ENCODE assay signal across 1 cellular context in genomic region chr7:77797734-77798393, GRCh38.
TF ChIP-seq lines count a peak whose summit lies in the region.

No MANE protein-coding gene starts in this region.

TF ChIP-seq in HepG2, 621 proteins besides CTCF, POLR2A, EP300 and RAD21 (continued from another document and continues in another):
- TF ChIP-seq CEBPZ (IDR thresholded peaks at IDR 0.05; ENCODE audit: low read length), result no peak
- no peak for TF ChIP-seq POGZ (CRISPR knock-in tag; IDR thresholded peaks at IDR 0.05)
- no peak for TF ChIP-seq ZSCAN22 (CRISPR knock-in tag; IDR thresholded peaks at IDR 0.05)
- no peak for TF ChIP-seq ELF1 (CRISPR knock-in tag; IDR thresholded peaks at IDR 0.05)
- no peak for TF ChIP-seq ZNF124 (CRISPR knock-in tag; IDR thresholded peaks at IDR 0.05)
- no peak for TF ChIP-seq SNAI1 (CRISPR knock-in tag; IDR thresholded peaks at IDR 0.05; ENCODE audit: borderline replicate concordance)
- no peak for TF ChIP-seq FOXA1 (IDR thresholded peaks at IDR 0.05)
- TF ChIP-seq FOXA1 (CRISPR knock-in tag; IDR thresholded peaks at IDR 0.05), result no peak
- TF ChIP-seq KLF9 (CRISPR knock-in tag; IDR thresholded peaks at IDR 0.05; ENCODE audit: low read depth), result no peak
- no peak for TF ChIP-seq AHDC1 (CRISPR knock-in tag; IDR thresholded peaks at IDR 0.05; ENCODE audit: borderline replicate concordance)
- TF ChIP-seq SP2 (CRISPR knock-in tag; IDR thresholded peaks at IDR 0.05), result no peak
- TF ChIP-seq HDAC6 (IDR thresholded peaks at IDR 0.05; ENCODE audit: low read depth, low read length), result no peak
- TF ChIP-seq ZNF432 (CRISPR knock-in tag; IDR thresholded peaks at IDR 0.05; ENCODE audit: borderline replicate concordance), result no peak
- no peak for TF ChIP-seq GABPA (IDR thresholded peaks at IDR 0.05; ENCODE audit: low read depth, low read length)
- TF ChIP-seq GABPA (CRISPR knock-in tag; IDR thresholded peaks at IDR 0.05; ENCODE audit: low read depth), result no peak
- peak; percentile 64; the same call in 1 of the 2 replicates for TF ChIP-seq ZNF430 (CRISPR knock-in tag; IDR thresholded peaks at IDR 0.05)
- TF ChIP-seq NFE2 (CRISPR knock-in tag; IDR thresholded peaks at IDR 0.05), result no peak
- TF ChIP-seq SCMH1 (CRISPR knock-in tag; IDR thresholded peaks at IDR 0.05; ENCODE audit: borderline replicate concordance), result no peak
- TF ChIP-seq ZNF121 (CRISPR knock-in tag; IDR thresholded peaks at IDR 0.05), result no peak
- TF ChIP-seq ZBTB34 (CRISPR knock-in tag; IDR thresholded peaks at IDR 0.05), result no peak
- TF ChIP-seq ARNTL (CRISPR knock-in tag; IDR thresholded peaks at IDR 0.05), result no peak
- TF ChIP-seq ZNF260 (CRISPR knock-in tag; IDR thresholded peaks at IDR 0.05; ENCODE audit: borderline replicate concordance, low read depth), result no peak
- TF ChIP-seq RBFOX2 (IDR thresholded peaks at IDR 0.05; ENCODE audit: low read depth, low read length), result no peak
- no peak for TF ChIP-seq AKAP8 (CRISPR knock-in tag; IDR thresholded peaks at IDR 0.05)
- TF ChIP-seq ZBTB37 (CRISPR knock-in tag; IDR thresholded peaks at IDR 0.05), result no peak
- TF ChIP-seq GTF2F1 (IDR thresholded peaks at IDR 0.05; ENCODE audit: low read length), result no peak
- TF ChIP-seq SMARCC2 (IDR thresholded peaks at IDR 0.05), result no peak
- TF ChIP-seq CC2D1A (CRISPR knock-in tag; IDR thresholded peaks at IDR 0.05), result no peak
- no peak for TF ChIP-seq ATRX (CRISPR knock-in tag; IDR thresholded peaks at IDR 0.05; ENCODE audit: borderline replicate concordance)
- no peak for TF ChIP-seq FOXA3 (CRISPR knock-in tag; IDR thresholded peaks at IDR 0.05)
- no peak for TF ChIP-seq ZMYM3 (CRISPR knock-in tag; IDR thresholded peaks at IDR 0.05)
- TF ChIP-seq ZMAT5 (CRISPR knock-in tag; IDR thresholded peaks at IDR 0.05; ENCODE audit: borderline replicate concordance, low read depth), result no peak
- TF ChIP-seq RELA (CRISPR knock-in tag; IDR thresholded peaks at IDR 0.05), result no peak
- TF ChIP-seq ZNF766 (CRISPR knock-in tag; IDR thresholded peaks at IDR 0.05; ENCODE audit: borderline replicate concordance), result no peak
- no peak for TF ChIP-seq JDP2 (CRISPR knock-in tag; IDR thresholded peaks at IDR 0.05; ENCODE audit: borderline replicate concordance)
- no peak for TF ChIP-seq SOX13 (IDR thresholded peaks at IDR 0.05)
- TF ChIP-seq SOX13 (CRISPR knock-in tag; conservative IDR thresholded peaks at IDR 0.05 in 1 of 2, IDR thresholded peaks at IDR 0.05 in 1 of 2), result no peak
- no peak for TF ChIP-seq ZSCAN21 (CRISPR knock-in tag; IDR thresholded peaks at IDR 0.05; ENCODE audit: borderline replicate concordance)
- TF ChIP-seq SRY (CRISPR knock-in tag; IDR thresholded peaks at IDR 0.05), result no peak
- no peak for TF ChIP-seq ELF4 (CRISPR knock-in tag; IDR thresholded peaks at IDR 0.05; ENCODE audit: borderline replicate concordance)
- TF ChIP-seq GFI1 (CRISPR knock-in tag; IDR thresholded peaks at IDR 0.05; ENCODE audit: borderline replicate concordance), result no peak
- no peak for TF ChIP-seq ZNF34 (CRISPR knock-in tag; IDR thresholded peaks at IDR 0.05; ENCODE audit: borderline replicate concordance)
- TF ChIP-seq ZBTB7A (CRISPR knock-in tag; IDR thresholded peaks at IDR 0.05), result no peak
- TF ChIP-seq FOXK2 (IDR thresholded peaks at IDR 0.05), result no peak
- 0 out of 2 replicates have a peak, but pooled peaks have one; percentile 54 for TF ChIP-seq EEA1 (CRISPR knock-in tag; IDR thresholded peaks at IDR 0.05; ENCODE audit: borderline replicate concordance)
- TF ChIP-seq ATF6 (CRISPR knock-in tag; conservative IDR thresholded peaks at IDR 0.05), result no peak
- TF ChIP-seq ZNF75D (CRISPR knock-in tag; IDR thresholded peaks at IDR 0.05; ENCODE audit: borderline replicate concordance), result no peak
- no peak for TF ChIP-seq ZNF354B (CRISPR knock-in tag; IDR thresholded peaks at IDR 0.05)
- TF ChIP-seq ZSCAN5A (CRISPR knock-in tag; IDR thresholded peaks at IDR 0.05; ENCODE audit: borderline replicate concordance), result no peak
- no peak for TF ChIP-seq RFX5 (IDR thresholded peaks at IDR 0.05; ENCODE audit: low read depth, low read length)
- no peak for TF ChIP-seq ZNF281 (CRISPR knock-in tag; IDR thresholded peaks at IDR 0.05; ENCODE audit: borderline replicate concordance)
